2 cellular contexts compared by ENCODE assay signal in genomic region chr17:57697197-57697596, GRCh38.
TF ChIP-seq lines count a peak whose summit lies in the region.

No MANE protein-coding gene starts in this region.

TF ChIP-seq in GM12878, 131 proteins besides CTCF, POLR2A, EP300 and RAD21:
- TF ChIP-seq HDGF (IDR thresholded peaks at IDR 0.05) (peak; percentile 69), KDM1A (IDR thresholded peaks at IDR 0.05; ENCODE audit: borderline replicate concordance) (no peak)
TF ChIP-seq in GM12878: peak in this region for 1.

TF ChIP-seq in HepG2, 621 proteins besides CTCF, POLR2A, EP300 and RAD21:
- no peak for TF ChIP-seq TFAP4 (IDR thresholded peaks at IDR 0.05; ENCODE audit: borderline replicate concordance, low read depth)
- peak; percentile 40; the same call in 1 of the 2 replicates for TF ChIP-seq FOXP1 (IDR thresholded peaks at IDR 0.05)
- no peak for TF ChIP-seq FOXP1 (CRISPR knock-in tag; IDR thresholded peaks at IDR 0.05)
- TF ChIP-seq, protein P1, sequence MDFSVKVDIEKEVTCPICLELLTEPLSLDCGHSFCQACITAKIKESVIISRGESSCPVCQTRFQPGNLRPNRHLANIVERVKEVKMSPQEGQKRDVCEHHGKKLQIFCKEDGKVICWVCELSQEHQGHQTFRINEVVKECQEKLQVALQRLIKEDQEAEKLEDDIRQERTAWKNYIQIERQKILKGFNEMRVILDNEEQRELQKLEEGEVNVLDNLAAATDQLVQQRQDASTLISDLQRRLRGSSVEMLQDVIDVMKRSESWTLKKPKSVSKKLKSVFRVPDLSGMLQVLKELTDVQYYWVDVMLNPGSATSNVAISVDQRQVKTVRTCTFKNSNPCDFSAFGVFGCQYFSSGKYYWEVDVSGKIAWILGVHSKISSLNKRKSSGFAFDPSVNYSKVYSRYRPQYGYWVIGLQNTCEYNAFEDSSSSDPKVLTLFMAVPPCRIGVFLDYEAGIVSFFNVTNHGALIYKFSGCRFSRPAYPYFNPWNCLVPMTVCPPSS (IDR thresholded peaks at IDR 0.05): 0 out of 2 replicates have a peak, but pooled peaks have one; percentile 34
- TF ChIP-seq EED (CRISPR knock-in tag; IDR thresholded peaks at IDR 0.05): peak; percentile 58; the same call in 1 of the 2 replicates
